Comparison of ENCODE assay signal across 1 cellular context in genomic region chr2:27322766-27323591, GRCh38.
TF ChIP-seq lines count a peak whose summit lies in the region.

Gene MPV17, minus strand, starts transcription at chr2:27323097. Its CDS starts 580 bp downstream, at chr2:27322517.

TF ChIP-seq in K562, 482 proteins besides CTCF, POLR2A, EP300 and RAD21 (continued from another document and continues in another):
- TF ChIP-seq PBX2 (CRISPR knock-in tag; IDR thresholded peaks at IDR 0.05; ENCODE audit: low read depth) (peak; percentile 55), PBX2 (tag; conservative IDR thresholded peaks at IDR 0.05; ENCODE audit: low read depth) (peak; percentile 71), TAF9B (IDR thresholded peaks at IDR 0.05; ENCODE audit: partially characterized antibody) (peak; percentile 86), HDAC8 (tag; IDR thresholded peaks at IDR 0.05) (no peak), RAD51 (IDR thresholded peaks at IDR 0.05; ENCODE audit: borderline replicate concordance, low read depth) (peak; percentile 95), ZNF407 (IDR thresholded peaks at IDR 0.05; ENCODE audit: low read depth) (no peak), ZNF77 (CRISPR knock-in tag; IDR thresholded peaks at IDR 0.05) (0 out of 2 replicates have a peak, but pooled peaks have one; percentile 47), STAT6 (CRISPR knock-in tag; IDR thresholded peaks at IDR 0.05) (no peak), CBFA2T3 (IDR thresholded peaks at IDR 0.05) (no peak), SAFB (IDR thresholded peaks at IDR 0.05; ENCODE audit: borderline replicate concordance, low read depth, low read length) (no peak), ZBTB26 (CRISPR knock-in tag; IDR thresholded peaks at IDR 0.05) (0 out of 2 replicates have a peak, but pooled peaks have one; percentile 36), FOXP1 (CRISPR knock-in tag; IDR thresholded peaks at IDR 0.05) (peak; percentile 64; the same call in 1 of the 2 replicates), BCLAF1 (IDR thresholded peaks at IDR 0.05; ENCODE audit: borderline replicate concordance in 1 of 2, control insufficient read depth in 1 of 2, low read depth in 2 of 2, low read length in 1 of 2) (no peak), ZC3H8 (IDR thresholded peaks at IDR 0.05) (no peak), RUNX1 (IDR thresholded peaks at IDR 0.05; ENCODE audit: low read depth) (peak; percentile 15; the same call in 1 of the 2 replicates), ASH1L (IDR thresholded peaks at IDR 0.05; ENCODE audit: borderline replicate concordance, low read depth, partially characterized antibody) (no peak), ELF1 (tag; IDR thresholded peaks at IDR 0.05) (no peak), HMG20B (CRISPR knock-in tag; IDR thresholded peaks at IDR 0.05) (0 out of 2 replicates have a peak, but pooled peaks have one; percentile 85), ZMIZ1 (IDR thresholded peaks at IDR 0.05; ENCODE audit: low read depth in 2 of 2, low read length in 2 of 2) (no peak), CGGBP1 (CRISPR knock-in tag; IDR thresholded peaks at IDR 0.05) (no peak), TEAD1 (CRISPR knock-in tag; IDR thresholded peaks at IDR 0.05) (0 out of 4 replicates have a peak, but pooled peaks of 1 of the 2 experiments have one; percentile 10), ELK3 (CRISPR knock-in tag; IDR thresholded peaks at IDR 0.05) (no peak), CHAMP1 (IDR thresholded peaks at IDR 0.05) (no peak), TCF15 (CRISPR knock-in tag; IDR thresholded peaks at IDR 0.05) (no peak), MCM5 (IDR thresholded peaks at IDR 0.05; ENCODE audit: low read depth) (no peak)
